Comparison of ENCODE assay signal across 16 cellular contexts in genomic region chr12:96457191-96457930, GRCh38. TPM values are rescaled to one million over a fixed set of nuclear protein-coding genes. Genes with fewer than 3 reads are reported as not detected.
DNase-seq lines count a peak whose midpoint lies in the region; ATAC-seq, FAIRE-seq and TF ChIP-seq lines count a peak whose summit lies in the region.
"Had no signal": no experiment of that assay in that cellular context is flagged by ENCODE, and none has a peak within 500 bp of the region (broad histone marks: within the 10 kb centered on the region; RNA-seq: fewer than 3 reads in every experiment).

No MANE protein-coding gene starts in this region.

- intact Hi-C loops in activated T-helper 1 cell treated with anti-CD3 and anti-CD28 coated beads, Interleukin-12 subunit alpha, Interleukin-12 subunit beta, Interleukin-2, Interleukin-4 antibody, amounts not matched to agents 30 ng/mL and 10 ng/mL and 1 ng/mL, durations not matched to agents 14 hours and 24 hours and 36 hours (cut with micrococcal nuclease) = no loop called here
- intact Hi-C loops in HepG2 (cut with micrococcal nuclease; ENCODE audit: unreplicated experiment) = no loop called here

- no peaks in the 10 kb centered on the region for H3K79me2 ChIP-seq in Loucy (ENCODE audit: insufficient read depth, low read length)
- no peaks in the 10 kb centered on the region for H3K79me2 ChIP-seq in HepG2 (ENCODE audit: insufficient read depth, low read length)

- H3K27me3 Mint-ChIP-seq in activated T-helper 1 cell treated with anti-CD3 and anti-CD28 coated beads, Interleukin-12 subunit alpha, Interleukin-12 subunit beta, Interleukin-2, Interleukin-4 antibody, amounts not matched to agents 30 ng/mL and 10 ng/mL and 1 ng/mL, durations not matched to agents 14 hours and 24 hours and 36 hours (ENCODE audit: insufficient read depth) = peaks cover 1% of the 10 kb centered on the region
- H3K27me3 Mint-ChIP-seq: activated naive CD4-positive, alpha-beta T cell treated with anti-CD3 and anti-CD28 coated beads, Interleukin-2, amount 10 ng/mL, durations not matched to agents 7 days and 5 days had no signal

- peaks cover 5% of the 10 kb centered on the region for H3K4me1 Mint-ChIP-seq in activated T-helper 1 cell treated with anti-CD3 and anti-CD28 coated beads, Interleukin-12 subunit alpha, Interleukin-12 subunit beta, Interleukin-2, Interleukin-4 antibody, amounts not matched to agents 30 ng/mL and 10 ng/mL and 1 ng/mL, durations not matched to agents 14 hours and 24 hours and 36 hours (ENCODE audit: low read depth)
- H3K4me1 Mint-ChIP-seq: mesothelial cell of epicardium had no signal

- POLR2A ChIA-PET in HepG2 (lab: Yijun Ruan, JAX) = no interaction called here

- H4K20me1 ChIP-seq in Loucy (ENCODE audit: insufficient read depth, low read length, poor library complexity, severe bottlenecking) (no peaks in the 10 kb centered on the region), HepG2 (ENCODE audit: insufficient read depth, low read length) (no peaks in the 10 kb centered on the region)

- TF ChIP-seq POLR2A in HepG2 (IDR thresholded peaks at IDR 0.05; ENCODE audit: insufficient read depth in 1 of 2, low read depth in 2 of 2, low read length in 2 of 2) = no peak

- no peak for FAIRE-seq in HepG2 (lab: Jason Lieb, UNC)

- H3K4me3 Mint-ChIP-seq in activated T-helper 1 cell treated with anti-CD3 and anti-CD28 coated beads, Interleukin-12 subunit alpha, Interleukin-12 subunit beta, Interleukin-2, Interleukin-4 antibody, amounts not matched to agents 30 ng/mL and 10 ng/mL and 1 ng/mL, durations not matched to agents 14 hours and 24 hours and 36 hours = no peak overlapping the region
- H3K4me3 Mint-ChIP-seq: activated naive CD4-positive, alpha-beta T cell treated with anti-CD3 and anti-CD28 coated beads, Interleukin-2, amount 10 ng/mL, durations not matched to agents 7 days and 5 days; mesothelial cell of epicardium had no signal

- H3K4me1 ChIP-seq in Loucy (ENCODE audit: insufficient read depth, low read length, poor library complexity, severe bottlenecking) (no peaks in the 10 kb centered on the region), HepG2 (ENCODE audit: insufficient read depth, low read length) (no peaks in the 10 kb centered on the region)
- H3K4me1 ChIP-seq: tibial artery had no signal

- peaks cover 4% of the 10 kb centered on the region for H3K36me3 Mint-ChIP-seq in activated T-helper 1 cell treated with anti-CD3 and anti-CD28 coated beads, Interleukin-12 subunit alpha, Interleukin-12 subunit beta, Interleukin-2, Interleukin-4 antibody, amounts not matched to agents 30 ng/mL and 10 ng/mL and 1 ng/mL, durations not matched to agents 14 hours and 24 hours and 36 hours (ENCODE audit: low read depth)
- H3K36me3 Mint-ChIP-seq: activated naive CD4-positive, alpha-beta T cell treated with anti-CD3 and anti-CD28 coated beads, Interleukin-2, amount 10 ng/mL, durations not matched to agents 7 days and 5 days; mesothelial cell of epicardium had no signal

- no peaks in the 10 kb centered on the region for H3K36me3 ChIP-seq in Loucy (ENCODE audit: insufficient read depth, low read length)
- no peaks in the 10 kb centered on the region for H3K36me3 ChIP-seq in HepG2 (replicated peaks in 1 of 2; ENCODE audit: control insufficient read depth in 1 of 2, insufficient read depth in 2 of 2, low read length in 2 of 2)
- H3K36me3 ChIP-seq: ovary, tibial artery had no signal

- peak; percentile 4 for DNase-seq in DMS79 treated with DMSO at 0.1 percent for 48 hours (lab: John Stamatoyannopoulos, UW)
- DNase-seq in DMS79 (lab: John Stamatoyannopoulos, UW) = no peak
- no peak for DNase-seq in activated T-helper 1 cell treated with anti-CD3 and anti-CD28 coated beads, Interleukin-12 subunit alpha, Interleukin-12 subunit beta, Interleukin-2, Interleukin-4 antibody, amounts not matched to agents 30 ng/mL and 10 ng/mL and 1 ng/mL, durations not matched to agents 14 hours and 24 hours and 36 hours (ENCODE audit: low spot score)
- peak; percentile 80 for DNase-seq in renal cortical epithelial cell (ENCODE audit: low read depth)
- no peak for DNase-seq in NCI-H526 treated with DMSO at 0.1 percent for 48 hours (lab: John Stamatoyannopoulos, UW)
- DNase-seq in anterior cingulate cortex (lab: John Stamatoyannopoulos, UW) = no peak
- DNase-seq in HepG2 (ENCODE audit: low spot score) = no peak
- DNase-seq: 8988T; activated naive CD4-positive, alpha-beta T cell treated with anti-CD3 and anti-CD28 coated beads, Interleukin-2, amount 10 ng/mL, durations not matched to agents 7 days and 5 days; cerebellar nuclear complex; NCI-H524 treated with DMSO at 0.1 percent for 48 hours; ovary; tibial artery had no signal

- BruUV-seq in HepG2 (replicated peaks; lab: Mats Ljungman, UMichigan) = no TSS peak

- no peak overlapping the region for H3K27ac ChIP-seq in HepG2 (ENCODE audit: extremely low read length, insufficient read depth, low read length)
- H3K27ac ChIP-seq: ovary, tibial artery, VCaP had no signal

- TF ChIP-seq EP300 in HepG2 (IDR thresholded peaks at IDR 0.05; ENCODE audit: low read depth in 2 of 2, low read length in 2 of 2) (no peak), HepG2 (CRISPR knock-in tag; IDR thresholded peaks at IDR 0.05; ENCODE audit: borderline replicate concordance) (no peak)

- no peaks in the 10 kb centered on the region for H3K9me3 Mint-ChIP-seq in activated T-helper 1 cell treated with anti-CD3 and anti-CD28 coated beads, Interleukin-12 subunit alpha, Interleukin-12 subunit beta, Interleukin-2, Interleukin-4 antibody, amounts not matched to agents 30 ng/mL and 10 ng/mL and 1 ng/mL, durations not matched to agents 14 hours and 24 hours and 36 hours
- H3K9me3 Mint-ChIP-seq: activated naive CD4-positive, alpha-beta T cell treated with anti-CD3 and anti-CD28 coated beads, Interleukin-2, amount 10 ng/mL, durations not matched to agents 7 days and 5 days had no signal

- in situ Hi-C loops in HepG2 (cut with HindIII; ENCODE audit: extremely low pct_ligation_motif_present, low pct_unique_long_range_greater_than_20kb) = no loop called here

- no peak overlapping the region for H3K4me2 ChIP-seq in Loucy (ENCODE audit: low read depth, low read length, poor library complexity, severe bottlenecking)
- no peak overlapping the region for H3K4me2 ChIP-seq in HepG2 (ENCODE audit: low read depth, low read length)

- H3F3A ChIP-seq in Loucy (ENCODE audit: low read depth) = no peaks in the 10 kb centered on the region

- peak overlapping the region; percentile 43 for H3K27ac Mint-ChIP-seq in activated T-helper 1 cell treated with anti-CD3 and anti-CD28 coated beads, Interleukin-12 subunit alpha, Interleukin-12 subunit beta, Interleukin-2, Interleukin-4 antibody, amounts not matched to agents 30 ng/mL and 10 ng/mL and 1 ng/mL, durations not matched to agents 14 hours and 24 hours and 36 hours
- H3K27ac Mint-ChIP-seq: activated naive CD4-positive, alpha-beta T cell treated with anti-CD3 and anti-CD28 coated beads, Interleukin-2, amount 10 ng/mL, durations not matched to agents 7 days and 5 days; mesothelial cell of epicardium had no signal

- no peak for ATAC-seq in HepG2

- TF ChIP-seq RAD21 in HepG2 (CRISPR knock-in tag; IDR thresholded peaks at IDR 0.05) = no peak

- CTCF ChIA-PET in HepG2 (lab: Yijun Ruan, JAX; ENCODE audit: low intra/inter-chr PET ratio, low total read pairs) = no interaction called here

- TF ChIP-seq CTCF in Loucy (conservative IDR thresholded peaks at IDR 0.05; ENCODE audit: low read length) = no peak
- no peak for TF ChIP-seq CTCF in HepG2 (CRISPR knock-in tag; IDR thresholded peaks at IDR 0.05)

- H3K9me3 ChIP-seq in Loucy (ENCODE audit: insufficient read depth, low read depth, low read length) (no peaks in the 10 kb centered on the region), HepG2 (ENCODE audit: low read length) (no peaks in the 10 kb centered on the region)
- H3K9me3 ChIP-seq: ovary, tibial artery had no signal

- no peak overlapping the region for H3K9ac ChIP-seq in Loucy (ENCODE audit: low read depth, low read length, poor library complexity, severe bottlenecking)
- H3K9ac ChIP-seq in HepG2 (ENCODE audit: insufficient read depth, low read depth, low read length) = no peak overlapping the region

- H3K4me3 ChIP-seq in Loucy (ENCODE audit: low read length, poor library complexity, severe bottlenecking) (no peak overlapping the region), HepG2 (replicated peaks in 1 of 3; ENCODE audit: insufficient read depth in 1 of 3, low read depth in 2 of 3, low read length in 3 of 3) (no peak overlapping the region)
- H3K4me3 ChIP-seq: ovary, tibial artery had no signal

- whole genome bisulfite sequencing in HepG2 (ENCODE audit: low lambda C conversion rate) = 51% methylated on average over 4 of the region's 4 CpGs

- H3K9me2 ChIP-seq in Loucy (replicated peaks; ENCODE audit: low read depth, low read length) = no peaks in the 10 kb centered on the region

- H2AFZ ChIP-seq in Loucy (ENCODE audit: low read length) = peak overlapping the region; percentile 50; the same call in 1 of the 2 replicates
- no peak overlapping the region for H2AFZ ChIP-seq in HepG2 (ENCODE audit: low read length)

- H3K27me3 ChIP-seq in Loucy (ENCODE audit: insufficient read depth, low read length, poor library complexity, severe bottlenecking) = no peaks in the 10 kb centered on the region
- H3K27me3 ChIP-seq in HepG2 (ENCODE audit: control insufficient read depth in 1 of 2, insufficient read depth in 2 of 2, low read length in 2 of 2) = no peaks in the 10 kb centered on the region
- H3K27me3 ChIP-seq: ovary, tibial artery had no signal

RNA-seq across cellular contexts. Expression of gene CFAP54, which starts 32.0 kb away (rescaled TPM):
- 0.17 and 0.34 TPM in 2 replicates for total RNA-seq in activated T-helper 1 cell treated with anti-CD3 and anti-CD28 coated beads, Interleukin-12 subunit alpha, Interleukin-12 subunit beta, Interleukin-2, Interleukin-4 antibody, amounts not matched to agents 30 ng/mL and 10 ng/mL and 1 ng/mL, durations not matched to agents 14 hours and 24 hours and 36 hours
- total RNA-seq in renal cortical epithelial cell = 3.3 and 11.3 TPM in 2 replicates
- not detected in 2 replicates for total RNA-seq in HepG2 (2016; rRNA removed; fragmentation: Illumina TruSeq; extraction: Trizol)
- total RNA-seq in HepG2 (2016; cell fraction: cytosol; rRNA removed; fragmentation: Illumina TruSeq; extraction: Trizol; ENCODE audit: low read depth) = not detected in 2 replicates
- not detected in 2 replicates for total RNA-seq in HepG2 (2016; cell fraction: insoluble cytoplasmic fraction; rRNA removed; fragmentation: Illumina TruSeq; extraction: Trizol)
- not detected in 2 replicates for total RNA-seq in HepG2 (2016; cell fraction: membrane; rRNA removed; fragmentation: Illumina TruSeq; extraction: Trizol)
- not detected in 2 replicates for total RNA-seq in HepG2 (2016; cell fraction: nucleus; rRNA removed; fragmentation: Illumina TruSeq; extraction: Trizol)
- polyA plus RNA-seq in HepG2 (2011; rRNA removed) = not detected in 2 replicates
- not detected in 2 replicates for polyA plus RNA-seq in HepG2 (2011; cell fraction: cytosol; rRNA removed)
- not detected in 2 replicates for polyA plus RNA-seq in HepG2 (2011; cell fraction: nucleus; rRNA removed)
- polyA plus RNA-seq in HepG2 (2012) = not detected in 2 replicates
- not detected in 2 replicates for polyA plus RNA-seq in HepG2 (2016; cell fraction: cytosol; fragmentation: Illumina TruSeq; extraction: Trizol; ENCODE audit: low read depth)
- polyA plus RNA-seq in HepG2 (2016; cell fraction: insoluble cytoplasmic fraction; fragmentation: Illumina TruSeq; extraction: Trizol; ENCODE audit: low read depth) = not detected in 2 replicates
- not detected in 2 replicates for polyA plus RNA-seq in HepG2 (2016; cell fraction: membrane; fragmentation: Illumina TruSeq; extraction: Trizol; ENCODE audit: low read depth)
- not detected in 2 replicates for polyA plus RNA-seq in HepG2 (2016; cell fraction: nucleus; fragmentation: Illumina TruSeq; extraction: Trizol; ENCODE audit: insufficient read depth, low read depth)
- 0.16 TPM in 1 of 2 replicates, not detected in the other for polyA minus RNA-seq in HepG2 (2011; rRNA and poly(A)+ RNA removed; ENCODE audit: low replicate concordance)
- polyA minus RNA-seq in HepG2 (2011; cell fraction: cytosol; rRNA and poly(A)+ RNA removed) = not detected in 2 replicates
- not detected in 2 replicates for polyA minus RNA-seq in HepG2 (2011; cell fraction: nucleus; rRNA and poly(A)+ RNA removed)

RNA-seq across cellular contexts. Expression of gene CDK17, which starts 57.1 kb away (rescaled TPM):
- total RNA-seq in activated T-helper 1 cell treated with anti-CD3 and anti-CD28 coated beads, Interleukin-12 subunit alpha, Interleukin-12 subunit beta, Interleukin-2, Interleukin-4 antibody, amounts not matched to agents 30 ng/mL and 10 ng/mL and 1 ng/mL, durations not matched to agents 14 hours and 24 hours and 36 hours = 32.4 and 37.1 TPM in 2 replicates
- total RNA-seq in renal cortical epithelial cell (57.4 and 58.5 TPM in 2 replicates), HepG2 (2016; rRNA removed; fragmentation: Illumina TruSeq; extraction: Trizol) (20.1 and 22.3 TPM in 2 replicates)
- total RNA-seq in HepG2 (2016; cell fraction: cytosol; rRNA removed; fragmentation: Illumina TruSeq; extraction: Trizol; ENCODE audit: low read depth) = 12.4 and 17.6 TPM in 2 replicates
- total RNA-seq in HepG2 (2016; cell fraction: insoluble cytoplasmic fraction; rRNA removed; fragmentation: Illumina TruSeq; extraction: Trizol) = 21.4 and 21.8 TPM in 2 replicates
- total RNA-seq in HepG2 (2016; cell fraction: membrane; rRNA removed; fragmentation: Illumina TruSeq; extraction: Trizol) = 6.8 and 8.7 TPM in 2 replicates
- 33.8 and 35.2 TPM in 2 replicates for total RNA-seq in HepG2 (2016; cell fraction: nucleus; rRNA removed; fragmentation: Illumina TruSeq; extraction: Trizol)
- 7.6 and 9.9 TPM in 2 replicates for polyA plus RNA-seq in HepG2 (2011; rRNA removed)
- 3.7 and 6.4 TPM in 2 replicates for polyA plus RNA-seq in HepG2 (2011; cell fraction: cytosol; rRNA removed)
- 8.2 and 10.0 TPM in 2 replicates for polyA plus RNA-seq in HepG2 (2011; cell fraction: nucleus; rRNA removed)
- 9.6 and 11.9 TPM in 2 replicates for polyA plus RNA-seq in HepG2 (2012)
- polyA plus RNA-seq in HepG2 (2016; cell fraction: cytosol; fragmentation: Illumina TruSeq; extraction: Trizol; ENCODE audit: low read depth) = 0.41 and 0.44 TPM in 2 replicates
- polyA plus RNA-seq in HepG2 (2016; cell fraction: insoluble cytoplasmic fraction; fragmentation: Illumina TruSeq; extraction: Trizol; ENCODE audit: low read depth) = 13.7 and 14.3 TPM in 2 replicates
- polyA plus RNA-seq in HepG2 (2016; cell fraction: membrane; fragmentation: Illumina TruSeq; extraction: Trizol; ENCODE audit: low read depth) = 1.9 and 2.1 TPM in 2 replicates
- polyA plus RNA-seq in HepG2 (2016; cell fraction: nucleus; fragmentation: Illumina TruSeq; extraction: Trizol; ENCODE audit: insufficient read depth, low read depth) = 9.6 and 12.3 TPM in 2 replicates
- polyA minus RNA-seq in HepG2 (2011; rRNA and poly(A)+ RNA removed; ENCODE audit: low replicate concordance) = 36.0 and 45.8 TPM in 2 replicates
- 25.9 and 29.8 TPM in 2 replicates for polyA minus RNA-seq in HepG2 (2011; cell fraction: cytosol; rRNA and poly(A)+ RNA removed)
- polyA minus RNA-seq in HepG2 (2011; cell fraction: nucleus; rRNA and poly(A)+ RNA removed) = 152 and 172 TPM in 2 replicates

Comparison
In these comparisons a context has a peak if more than half of its experiments do, and no peak if none do; other contexts are left out.
1. DNase-seq: peak in DMS79 treated with DMSO at 0.1 percent for 48 hours (single experiment) and renal cortical epithelial cell (single experiment); none in DMS79 (single experiment), activated T-helper 1 cell treated with anti-CD3 and anti-CD28 coated beads, Interleukin-12 subunit alpha, Interleukin-12 subunit beta, Interleukin-2, Interleukin-4 antibody, amounts not matched to agents 30 ng/mL and 10 ng/mL and 1 ng/mL, durations not matched to agents 14 hours and 24 hours and 36 hours (single experiment), NCI-H526 treated with DMSO at 0.1 percent for 48 hours (single experiment), anterior cingulate cortex (0 of 58) and HepG2 (single experiment).